ENCODE assay signal across 1 cellular context in genomic region chr17:81803728-81804558, GRCh38.
TF ChIP-seq lines count a peak whose summit lies in the region.

Gene GCGR, plus strand, starts transcription at chr17:81804150. Its CDS starts 4,869 bp downstream, at chr17:81809019.

TF ChIP-seq in HepG2, 621 proteins besides CTCF, POLR2A, EP300 and RAD21:
- no peak for TF ChIP-seq ZFYVE20 (CRISPR knock-in tag; IDR thresholded peaks at IDR 0.05; ENCODE audit: borderline replicate concordance, low read depth)
- TF ChIP-seq EZH2 (conservative IDR thresholded peaks at IDR 0.05; ENCODE audit: low read depth, low read length): 0 out of 2 replicates have a peak, but pooled peaks have one; percentile 16
- TF ChIP-seq BHLHE40 (IDR thresholded peaks at IDR 0.05; ENCODE audit: low read length): no peak
- peak; percentile 3; the same call in 1 of the 2 replicates for TF ChIP-seq ZNF777 (CRISPR knock-in tag; IDR thresholded peaks at IDR 0.05)
- TF ChIP-seq ATM (IDR thresholded peaks at IDR 0.05; ENCODE audit: borderline replicate concordance): no peak
- TF ChIP-seq SP5 (CRISPR knock-in tag; IDR thresholded peaks at IDR 0.05; ENCODE audit: borderline replicate concordance, low read depth): no peak
- TF ChIP-seq SOX13 (IDR thresholded peaks at IDR 0.05): no peak
- TF ChIP-seq SOX13 (CRISPR knock-in tag; conservative IDR thresholded peaks at IDR 0.05 in 1 of 2, IDR thresholded peaks at IDR 0.05 in 1 of 2): no peak
